ENCODE assay signal across 1 cellular context in the genomic region with DNA sequence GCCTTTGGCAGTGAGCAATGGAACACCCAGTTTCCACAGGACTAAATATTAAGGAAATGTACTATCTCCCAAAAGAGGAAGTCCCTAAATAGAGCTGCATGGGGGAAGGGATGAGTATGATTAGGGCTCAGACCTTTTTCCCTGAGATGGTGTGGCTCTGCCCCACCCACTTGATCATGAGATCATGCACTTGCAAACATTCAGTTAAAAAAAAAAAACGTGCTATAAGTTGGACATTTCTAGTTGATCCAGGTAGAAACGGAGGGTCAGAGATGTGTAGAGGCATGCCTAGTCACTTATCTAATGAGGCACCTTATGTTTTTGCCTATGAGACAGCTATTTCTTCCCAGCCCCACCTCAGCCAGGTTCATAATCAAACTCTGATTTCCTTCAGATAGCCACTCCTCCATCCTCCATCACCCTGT.
TF ChIP-seq lines count a peak whose summit lies in the region.

No MANE protein-coding gene starts in this region.

TF ChIP-seq in GM23338, 12 proteins besides CTCF, POLR2A, EP300 and RAD21 (continued from another document):
- TF ChIP-seq, protein P1, sequence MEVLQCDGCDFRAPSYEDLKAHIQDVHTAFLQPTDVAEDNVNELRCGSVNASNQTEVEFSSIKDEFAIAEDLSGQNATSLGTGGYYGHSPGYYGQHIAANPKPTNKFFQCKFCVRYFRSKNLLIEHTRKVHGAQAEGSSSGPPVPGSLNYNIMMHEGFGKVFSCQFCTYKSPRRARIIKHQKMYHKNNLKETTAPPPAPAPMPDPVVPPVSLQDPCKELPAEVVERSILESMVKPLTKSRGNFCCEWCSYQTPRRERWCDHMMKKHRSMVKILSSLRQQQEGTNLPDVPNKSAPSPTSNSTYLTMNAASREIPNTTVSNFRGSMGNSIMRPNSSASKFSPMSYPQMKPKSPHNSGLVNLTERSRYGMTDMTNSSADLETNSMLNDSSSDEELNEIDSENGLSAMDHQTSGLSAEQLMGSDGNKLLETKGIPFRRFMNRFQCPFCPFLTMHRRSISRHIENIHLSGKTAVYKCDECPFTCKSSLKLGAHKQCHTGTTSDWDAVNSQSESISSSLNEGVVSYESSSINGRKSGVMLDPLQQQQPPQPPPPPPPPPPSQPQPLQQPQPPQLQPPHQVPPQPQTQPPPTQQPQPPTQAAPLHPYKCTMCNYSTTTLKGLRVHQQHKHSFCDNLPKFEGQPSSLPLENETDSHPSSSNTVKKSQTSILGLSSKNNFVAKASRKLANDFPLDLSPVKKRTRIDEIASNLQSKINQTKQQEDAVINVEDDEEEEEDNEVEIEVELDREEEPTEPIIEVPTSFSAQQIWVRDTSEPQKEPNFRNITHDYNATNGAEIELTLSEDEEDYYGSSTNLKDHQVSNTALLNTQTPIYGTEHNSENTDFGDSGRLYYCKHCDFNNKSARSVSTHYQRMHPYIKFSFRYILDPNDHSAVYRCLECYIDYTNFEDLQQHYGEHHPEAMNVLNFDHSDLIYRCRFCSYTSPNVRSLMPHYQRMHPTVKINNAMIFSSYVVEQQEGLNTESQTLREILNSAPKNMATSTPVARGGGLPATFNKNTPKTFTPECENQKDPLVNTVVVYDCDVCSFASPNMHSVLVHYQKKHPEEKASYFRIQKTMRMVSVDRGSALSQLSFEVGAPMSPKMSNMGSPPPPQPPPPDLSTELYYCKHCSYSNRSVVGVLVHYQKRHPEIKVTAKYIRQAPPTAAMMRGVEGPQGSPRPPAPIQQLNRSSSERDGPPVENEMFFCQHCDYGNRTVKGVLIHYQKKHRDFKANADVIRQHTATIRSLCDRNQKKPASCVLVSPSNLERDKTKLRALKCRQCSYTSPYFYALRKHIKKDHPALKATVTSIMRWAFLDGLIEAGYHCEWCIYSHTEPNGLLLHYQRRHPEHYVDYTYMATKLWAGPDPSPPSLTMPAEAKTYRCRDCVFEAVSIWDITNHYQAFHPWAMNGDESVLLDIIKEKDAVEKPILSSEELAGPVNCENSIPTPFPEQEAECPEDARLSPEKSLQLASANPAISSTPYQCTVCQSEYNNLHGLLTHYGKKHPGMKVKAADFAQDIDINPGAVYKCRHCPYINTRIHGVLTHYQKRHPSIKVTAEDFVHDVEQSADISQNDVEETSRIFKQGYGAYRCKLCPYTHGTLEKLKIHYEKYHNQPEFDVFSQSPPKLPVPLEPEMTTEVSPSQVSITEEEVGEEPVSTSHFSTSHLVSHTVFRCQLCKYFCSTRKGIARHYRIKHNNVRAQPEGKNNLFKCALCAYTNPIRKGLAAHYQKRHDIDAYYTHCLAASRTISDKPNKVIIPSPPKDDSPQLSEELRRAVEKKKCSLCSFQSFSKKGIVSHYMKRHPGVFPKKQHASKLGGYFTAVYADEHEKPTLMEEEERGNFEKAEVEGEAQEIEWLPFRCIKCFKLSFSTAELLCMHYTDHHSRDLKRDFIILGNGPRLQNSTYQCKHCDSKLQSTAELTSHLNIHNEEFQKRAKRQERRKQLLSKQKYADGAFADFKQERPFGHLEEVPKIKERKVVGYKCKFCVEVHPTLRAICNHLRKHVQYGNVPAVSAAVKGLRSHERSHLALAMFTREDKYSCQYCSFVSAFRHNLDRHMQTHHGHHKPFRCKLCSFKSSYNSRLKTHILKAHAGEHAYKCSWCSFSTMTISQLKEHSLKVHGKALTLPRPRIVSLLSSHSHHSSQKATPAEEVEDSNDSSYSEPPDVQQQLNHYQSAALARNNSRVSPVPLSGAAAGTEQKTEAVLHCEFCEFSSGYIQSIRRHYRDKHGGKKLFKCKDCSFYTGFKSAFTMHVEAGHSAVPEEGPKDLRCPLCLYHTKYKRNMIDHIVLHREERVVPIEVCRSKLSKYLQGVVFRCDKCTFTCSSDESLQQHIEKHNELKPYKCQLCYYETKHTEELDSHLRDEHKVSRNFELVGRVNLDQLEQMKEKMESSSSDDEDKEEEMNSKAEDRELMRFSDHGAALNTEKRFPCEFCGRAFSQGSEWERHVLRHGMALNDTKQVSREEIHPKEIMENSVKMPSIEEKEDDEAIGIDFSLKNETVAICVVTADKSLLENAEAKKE (CRISPR knock-in tag; IDR thresholded peaks at IDR 0.05) = no peak
- TF ChIP-seq JUNB (IDR thresholded peaks at IDR 0.05; ENCODE audit: unreplicated experiment) = no peak
- TF ChIP-seq NANOG (IDR thresholded peaks at IDR 0.05; ENCODE audit: borderline replicate concordance) = no peak
- no peak for TF ChIP-seq EZH2 (IDR thresholded peaks at IDR 0.05; ENCODE audit: low read depth, unreplicated experiment)
- TF ChIP-seq STAT1 (IDR thresholded peaks at IDR 0.05; ENCODE audit: unreplicated experiment) = no peak
- TF ChIP-seq, protein P2, sequence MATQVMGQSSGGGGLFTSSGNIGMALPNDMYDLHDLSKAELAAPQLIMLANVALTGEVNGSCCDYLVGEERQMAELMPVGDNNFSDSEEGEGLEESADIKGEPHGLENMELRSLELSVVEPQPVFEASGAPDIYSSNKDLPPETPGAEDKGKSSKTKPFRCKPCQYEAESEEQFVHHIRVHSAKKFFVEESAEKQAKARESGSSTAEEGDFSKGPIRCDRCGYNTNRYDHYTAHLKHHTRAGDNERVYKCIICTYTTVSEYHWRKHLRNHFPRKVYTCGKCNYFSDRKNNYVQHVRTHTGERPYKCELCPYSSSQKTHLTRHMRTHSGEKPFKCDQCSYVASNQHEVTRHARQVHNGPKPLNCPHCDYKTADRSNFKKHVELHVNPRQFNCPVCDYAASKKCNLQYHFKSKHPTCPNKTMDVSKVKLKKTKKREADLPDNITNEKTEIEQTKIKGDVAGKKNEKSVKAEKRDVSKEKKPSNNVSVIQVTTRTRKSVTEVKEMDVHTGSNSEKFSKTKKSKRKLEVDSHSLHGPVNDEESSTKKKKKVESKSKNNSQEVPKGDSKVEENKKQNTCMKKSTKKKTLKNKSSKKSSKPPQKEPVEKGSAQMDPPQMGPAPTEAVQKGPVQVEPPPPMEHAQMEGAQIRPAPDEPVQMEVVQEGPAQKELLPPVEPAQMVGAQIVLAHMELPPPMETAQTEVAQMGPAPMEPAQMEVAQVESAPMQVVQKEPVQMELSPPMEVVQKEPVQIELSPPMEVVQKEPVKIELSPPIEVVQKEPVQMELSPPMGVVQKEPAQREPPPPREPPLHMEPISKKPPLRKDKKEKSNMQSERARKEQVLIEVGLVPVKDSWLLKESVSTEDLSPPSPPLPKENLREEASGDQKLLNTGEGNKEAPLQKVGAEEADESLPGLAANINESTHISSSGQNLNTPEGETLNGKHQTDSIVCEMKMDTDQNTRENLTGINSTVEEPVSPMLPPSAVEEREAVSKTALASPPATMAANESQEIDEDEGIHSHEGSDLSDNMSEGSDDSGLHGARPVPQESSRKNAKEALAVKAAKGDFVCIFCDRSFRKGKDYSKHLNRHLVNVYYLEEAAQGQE (IDR thresholded peaks at IDR 0.05; ENCODE audit: unreplicated experiment) = no peak
TF ChIP-seq in GM23338: peak in this region for 0.
